In the genomic region with DNA sequence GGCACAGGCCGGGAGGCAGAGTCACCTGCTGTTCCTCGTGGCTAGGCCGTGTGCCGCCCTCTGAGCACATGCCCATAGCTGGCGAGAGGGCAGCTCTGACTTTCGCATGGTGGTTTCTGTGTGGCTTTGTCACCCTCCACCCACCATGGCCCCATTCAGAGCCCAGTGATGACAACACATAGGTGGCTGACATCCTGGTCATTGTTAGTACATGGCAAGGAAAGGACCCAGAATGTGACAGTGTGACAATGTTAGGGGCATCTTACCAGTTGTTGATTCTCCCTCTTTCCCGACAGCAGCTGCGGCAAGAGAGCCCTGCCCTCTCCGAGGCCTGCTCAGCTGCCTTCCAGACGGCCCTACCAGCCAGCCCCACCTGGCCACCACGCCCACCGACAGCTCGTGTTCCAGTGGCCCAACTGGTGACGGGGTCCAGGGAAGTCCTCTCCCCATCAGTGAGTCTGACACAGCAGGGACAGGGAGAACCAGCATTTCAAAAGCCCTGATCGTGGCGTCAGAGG, we compare ENCODE assay signal across 1 cellular context.
TF ChIP-seq lines count a peak whose summit lies in the region.

No MANE protein-coding gene starts in this region.

TF ChIP-seq in K562, 482 proteins besides CTCF, POLR2A, EP300 and RAD21 (continued from another document):
- TF ChIP-seq, protein P1, sequence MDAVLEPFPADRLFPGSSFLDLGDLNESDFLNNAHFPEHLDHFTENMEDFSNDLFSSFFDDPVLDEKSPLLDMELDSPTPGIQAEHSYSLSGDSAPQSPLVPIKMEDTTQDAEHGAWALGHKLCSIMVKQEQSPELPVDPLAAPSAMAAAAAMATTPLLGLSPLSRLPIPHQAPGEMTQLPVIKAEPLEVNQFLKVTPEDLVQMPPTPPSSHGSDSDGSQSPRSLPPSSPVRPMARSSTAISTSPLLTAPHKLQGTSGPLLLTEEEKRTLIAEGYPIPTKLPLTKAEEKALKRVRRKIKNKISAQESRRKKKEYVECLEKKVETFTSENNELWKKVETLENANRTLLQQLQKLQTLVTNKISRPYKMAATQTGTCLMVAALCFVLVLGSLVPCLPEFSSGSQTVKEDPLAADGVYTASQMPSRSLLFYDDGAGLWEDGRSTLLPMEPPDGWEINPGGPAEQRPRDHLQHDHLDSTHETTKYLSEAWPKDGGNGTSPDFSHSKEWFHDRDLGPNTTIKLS (IDR thresholded peaks at IDR 0.05; ENCODE audit: borderline replicate concordance, low read depth) = no peak
- TF ChIP-seq MED1 (CRISPR knock-in tag; IDR thresholded peaks at IDR 0.05; ENCODE audit: borderline replicate concordance) (0 out of 2 replicates have a peak, but pooled peaks have one; percentile 0), FOXP1 (CRISPR knock-in tag; IDR thresholded peaks at IDR 0.05) (0 out of 2 replicates have a peak, but pooled peaks have one; percentile 4), TEAD4 (IDR thresholded peaks at IDR 0.05; ENCODE audit: low read length) (no peak), TEAD4 (CRISPR knock-in tag; IDR thresholded peaks at IDR 0.05; ENCODE audit: borderline replicate concordance) (peak; percentile 82; the same call in 1 of the 2 replicates), POLR2G (IDR thresholded peaks at IDR 0.05; ENCODE audit: low read depth, low read length) (0 out of 2 replicates have a peak, but pooled peaks have one; percentile 8)
- TF ChIP-seq, protein P2, sequence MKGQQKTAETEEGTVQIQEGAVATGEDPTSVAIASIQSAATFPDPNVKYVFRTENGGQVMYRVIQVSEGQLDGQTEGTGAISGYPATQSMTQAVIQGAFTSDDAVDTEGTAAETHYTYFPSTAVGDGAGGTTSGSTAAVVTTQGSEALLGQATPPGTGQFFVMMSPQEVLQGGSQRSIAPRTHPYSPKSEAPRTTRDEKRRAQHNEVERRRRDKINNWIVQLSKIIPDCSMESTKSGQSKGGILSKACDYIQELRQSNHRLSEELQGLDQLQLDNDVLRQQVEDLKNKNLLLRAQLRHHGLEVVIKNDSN (CRISPR knock-in tag; IDR thresholded peaks at IDR 0.05) = 0 out of 2 replicates have a peak, but pooled peaks have one; percentile 27
